23 cellular contexts compared by ENCODE assay signal in genomic region chr16:83059237-83059636, GRCh38.
DNase-seq lines count a peak whose midpoint lies in the region; ATAC-seq, FAIRE-seq and TF ChIP-seq lines count a peak whose summit lies in the region.
"Had no signal": no experiment of that assay in that cellular context is flagged by ENCODE, and none has a peak within 500 bp of the region (broad histone marks: within the 10 kb centered on the region; RNA-seq: fewer than 3 reads in every experiment).

No MANE protein-coding gene starts in this region.

- H3K4me3 Mint-ChIP-seq in nephron progenitor cell, result no peak overlapping the region
- H3K4me3 Mint-ChIP-seq in immature natural killer cell, result no peak overlapping the region

- DNase-seq in M059J (ENCODE audit: low read depth) (peak; percentile 27), SJSA1 (ENCODE audit: low read depth in 1 of 2, low spot score in 2 of 2) (no peak), epithelial cell of prostate (ENCODE audit: low read depth, low spot score) (peak; percentile 18), nephron progenitor cell (peak; percentile 4), pancreas (no peak), immature natural killer cell (no peak)
- DNase-seq in stimulated activated CD4-positive, alpha-beta T cell treated with anti-CD3 and anti-CD28 coated beads, Interleukin-1b, Interleukin-23, amount 100 ng/mL, for 48 hours, result no peak
- DNase-seq: ACHN; C1 segment of cervical spinal cord; CD8-positive, alpha-beta memory T cell; DMS79 treated with DMSO at 0.1 percent for 48 hours; MV-4-11; NCI-H1417; NCI-H187; NCI-H2107; NCI-H2227 treated with DMSO at 0.1 percent for 48 hours; NCI-H510A treated with DMSO at 0.1 percent for 48 hours; NCI-H774; PC-9 had no signal

- TF ChIP-seq CTCF in nephron progenitor cell (IDR thresholded peaks at IDR 0.05), result no peak
- no peak for TF ChIP-seq CTCF in pancreas (IDR thresholded peaks at IDR 0.05)

- H3K36me3 ChIP-seq in SJSA1, result no peaks in the 10 kb centered on the region
- no peaks in the 10 kb centered on the region for H3K36me3 ChIP-seq in pancreas

- H3K9me3 ChIP-seq in SJSA1 (replicated peaks) (no peaks in the 10 kb centered on the region), pancreas (no peaks in the 10 kb centered on the region)

- no peaks in the 10 kb centered on the region for H3K36me3 Mint-ChIP-seq in nephron progenitor cell (ENCODE audit: low read depth)
- peaks cover 0 to 7% (median 3%) of the 10 kb centered on the region in 3 donors for H3K36me3 Mint-ChIP-seq in immature natural killer cell

- no peak for FAIRE-seq in pancreas (lab: Jason Lieb, UNC)
- FAIRE-seq: H1, K562 had no signal

- peaks cover 6% of the 10 kb centered on the region for H3K4me1 ChIP-seq in SJSA1 (replicated peaks)
- no peaks in the 10 kb centered on the region for H3K4me1 ChIP-seq in pancreas

- intact Hi-C loops in pancreas (cut with DNase I), result no loop called here

- H3K27ac ChIP-seq in SJSA1 (0 out of 2 replicates have a peak overlapping the region, but pooled peaks have one; percentile 12), epithelial cell of prostate (no peak overlapping the region), pancreas (no peak overlapping the region)
- H3K27ac ChIP-seq: PC-9, SK-N-MC had no signal

- no peak overlapping the region for H3K4me3 ChIP-seq in SJSA1
- H3K4me3 ChIP-seq in pancreas, result no peak overlapping the region
- H3K4me3 ChIP-seq: K562, PC-9, SK-N-MC had no signal

- H3K9me3 Mint-ChIP-seq in nephron progenitor cell (peaks cover 17% of the 10 kb centered on the region), immature natural killer cell (peaks cover 0 to 11% (median 0%) of the 10 kb centered on the region in 6 donors)

- H3K4me1 Mint-ChIP-seq in nephron progenitor cell (peaks cover 16% of the 10 kb centered on the region), immature natural killer cell (no peaks in the 10 kb centered on the region)
- H3K4me1 Mint-ChIP-seq: CD8-positive, alpha-beta memory T cell had no signal

- H3K27ac Mint-ChIP-seq in nephron progenitor cell, result no peak overlapping the region
- no peak overlapping the region for H3K27ac Mint-ChIP-seq in immature natural killer cell

- no peak for ATAC-seq in pancreas
- ATAC-seq: K562, Right ventricle myocardium inferior had no signal

- H3K27me3 Mint-ChIP-seq in nephron progenitor cell (ENCODE audit: low read depth, poor library complexity) (peaks cover 3% of the 10 kb centered on the region), immature natural killer cell (ENCODE audit: low read depth in 3 of 3) (peaks cover 0 to 4% (median 3%) of the 10 kb centered on the region in 3 donors)

- H3K27me3 ChIP-seq in SJSA1 (replicated peaks), result no peaks in the 10 kb centered on the region
- no peaks in the 10 kb centered on the region for H3K27me3 ChIP-seq in pancreas

- WGBS in pancreas, 2 donors, result 57 to 62% methylated on average over 5 of the region's 5 CpGs

Comparison
In these comparisons a context has a peak if more than half of its experiments do, and no peak if none do; other contexts are left out.
1. DNase-seq: peak in M059J (single experiment), epithelial cell of prostate (single experiment) and nephron progenitor cell (single experiment); none in SJSA1 (0 of 2), pancreas (0 of 6), stimulated activated CD4-positive, alpha-beta T cell treated with anti-CD3 and anti-CD28 coated beads, Interleukin-1b, Interleukin-23, amount 100 ng/mL, for 48 hours (single experiment) and immature natural killer cell (0 of 3).